ENCODE assay signal across 11 cellular contexts in genomic region chr17:171871-172270, GRCh38. TPM values are rescaled to one million over a fixed set of nuclear protein-coding genes. Genes with fewer than 3 reads are reported as not detected.
"Had no signal": no experiment of that assay in that cellular context is flagged by ENCODE, and none has a peak within 500 bp of the region (broad histone marks: within the 10 kb centered on the region; RNA-seq: fewer than 3 reads in every experiment).

No MANE protein-coding gene starts in this region.

- H3K27ac Mint-ChIP-seq: HFFc6 had no signal

- H3K9me3 ChIP-seq: HAP-1 had no signal

- H3K27ac ChIP-seq: GM23248, HL-60 had no signal

- H3K9me3 Mint-ChIP-seq: HFFc6 had no signal

- H3K9ac ChIP-seq: GM23248 had no signal

- ATAC-seq: HCT116, K562 had no signal

- H3K4me3 ChIP-seq: GM23248, HAP-1, K562 had no signal

- FAIRE-seq: K562 had no signal

- DNase-seq: GM23248, GOT3, H7, HFFc6, IMR-90 had no signal

- H2AFZ ChIP-seq: GM23248 had no signal

- H3K36me3 ChIP-seq: HAP-1 had no signal

- H3K4me1 ChIP-seq: HAP-1 had no signal

- H3K4me3 Mint-ChIP-seq: HFFc6 had no signal

RNA-seq across cellular contexts. Expression of gene DOC2B, which starts 9.6 kb away (rescaled TPM):
- total RNA-seq: GM23248, H4, HFFc6, HT1080, IMR-90 had no signal
- polyA plus RNA-seq: IMR-90, K562 had no signal

RNA-seq across cellular contexts. Expression of gene SCGB1C2, which starts 34.5 kb away (rescaled TPM):
- total RNA-seq: GM23248, H4, H7, HFFc6, HT1080, IMR-90, K562 had no signal
- polyA plus RNA-seq: GM23248, IMR-90, K562 had no signal
